1 cellular context compared by ENCODE assay signal in the genomic region with DNA sequence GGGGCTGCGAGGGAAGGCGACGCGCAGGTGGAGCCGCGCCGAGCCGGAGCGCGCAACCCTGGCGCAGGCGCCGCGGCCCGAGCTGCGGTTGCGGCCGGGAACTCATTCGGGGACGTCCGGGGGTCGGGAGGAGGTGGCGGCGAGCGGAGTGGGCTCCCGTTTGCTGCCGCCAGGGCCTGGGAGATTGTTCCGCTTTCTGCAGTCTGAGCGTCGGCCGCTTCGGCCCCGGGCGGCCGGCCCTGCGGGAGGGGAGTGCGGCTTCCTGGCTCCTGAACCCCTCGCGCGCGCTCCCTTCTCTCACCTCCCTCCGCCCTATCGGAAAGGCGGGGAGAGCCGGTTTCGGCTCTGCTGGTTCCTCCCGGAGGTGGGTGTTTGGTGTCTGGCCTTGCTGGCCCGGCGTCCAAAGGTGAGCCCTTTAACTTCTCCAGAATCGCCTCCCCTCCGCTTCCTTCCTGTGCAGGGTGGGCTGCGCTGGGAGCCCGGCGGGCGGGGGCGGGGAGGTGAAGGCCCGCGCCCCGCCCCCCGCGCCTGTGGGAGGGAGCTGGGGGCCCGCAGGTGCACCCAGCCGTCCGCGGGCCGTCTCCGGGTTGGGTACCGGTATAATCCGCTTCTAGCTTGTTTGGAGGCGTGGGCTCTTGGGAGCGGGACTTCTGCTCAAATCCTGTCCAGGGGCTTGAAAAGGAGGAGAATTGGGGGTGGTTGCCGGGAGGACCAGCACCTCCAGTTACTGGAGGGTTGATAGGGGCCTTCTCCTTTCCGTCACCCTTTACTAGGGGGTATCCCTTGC.
A peak's percentile ranks its signal among the peaks of the same experiment; 100 is the strongest.
TF ChIP-seq lines count a peak whose summit lies in the region.

No MANE protein-coding gene starts in this region.

TF ChIP-seq in HepG2, 621 proteins besides CTCF, POLR2A, EP300 and RAD21 (continued from another document and continues in another):
- 0 out of 2 replicates have a peak, but pooled peaks have one; percentile 35 for TF ChIP-seq ERF (CRISPR knock-in tag; IDR thresholded peaks at IDR 0.05)
- TF ChIP-seq, protein P1, sequence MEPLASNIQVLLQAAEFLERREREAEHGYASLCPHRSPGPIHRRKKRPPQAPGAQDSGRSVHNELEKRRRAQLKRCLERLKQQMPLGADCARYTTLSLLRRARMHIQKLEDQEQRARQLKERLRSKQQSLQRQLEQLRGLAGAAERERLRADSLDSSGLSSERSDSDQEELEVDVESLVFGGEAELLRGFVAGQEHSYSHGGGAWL (CRISPR knock-in tag; IDR thresholded peaks at IDR 0.05): peak; percentile 41; the same call in 1 of the 2 replicates
- 0 out of 2 replicates have a peak, but pooled peaks have one; percentile 24 for TF ChIP-seq ZNF629 (CRISPR knock-in tag; conservative IDR thresholded peaks at IDR 0.05)
- peak; percentile 74 for TF ChIP-seq KMT2B (CRISPR knock-in tag; IDR thresholded peaks at IDR 0.05)
- peak; percentile 66 for TF ChIP-seq SAP130 (CRISPR knock-in tag; IDR thresholded peaks at IDR 0.05; ENCODE audit: low read depth)
- TF ChIP-seq NONO (IDR thresholded peaks at IDR 0.05): no peak
- TF ChIP-seq NONO (CRISPR knock-in tag; conservative IDR thresholded peaks at IDR 0.05): peak; percentile 55; the same call in 1 of the 2 replicates
- peak; percentile 84 for TF ChIP-seq TAF15 (IDR thresholded peaks at IDR 0.05; ENCODE audit: low read depth, low read length, poor library complexity, severe bottlenecking)
- TF ChIP-seq ZSCAN29 (CRISPR knock-in tag; conservative IDR thresholded peaks at IDR 0.05): peak; percentile 96
- TF ChIP-seq, protein P2, sequence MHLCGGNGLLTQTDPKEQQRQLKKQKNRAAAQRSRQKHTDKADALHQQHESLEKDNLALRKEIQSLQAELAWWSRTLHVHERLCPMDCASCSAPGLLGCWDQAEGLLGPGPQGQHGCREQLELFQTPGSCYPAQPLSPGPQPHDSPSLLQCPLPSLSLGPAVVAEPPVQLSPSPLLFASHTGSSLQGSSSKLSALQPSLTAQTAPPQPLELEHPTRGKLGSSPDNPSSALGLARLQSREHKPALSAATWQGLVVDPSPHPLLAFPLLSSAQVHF (CRISPR knock-in tag; IDR thresholded peaks at IDR 0.05): 0 out of 2 replicates have a peak, but pooled peaks have one; percentile 31
- TF ChIP-seq, protein P3, sequence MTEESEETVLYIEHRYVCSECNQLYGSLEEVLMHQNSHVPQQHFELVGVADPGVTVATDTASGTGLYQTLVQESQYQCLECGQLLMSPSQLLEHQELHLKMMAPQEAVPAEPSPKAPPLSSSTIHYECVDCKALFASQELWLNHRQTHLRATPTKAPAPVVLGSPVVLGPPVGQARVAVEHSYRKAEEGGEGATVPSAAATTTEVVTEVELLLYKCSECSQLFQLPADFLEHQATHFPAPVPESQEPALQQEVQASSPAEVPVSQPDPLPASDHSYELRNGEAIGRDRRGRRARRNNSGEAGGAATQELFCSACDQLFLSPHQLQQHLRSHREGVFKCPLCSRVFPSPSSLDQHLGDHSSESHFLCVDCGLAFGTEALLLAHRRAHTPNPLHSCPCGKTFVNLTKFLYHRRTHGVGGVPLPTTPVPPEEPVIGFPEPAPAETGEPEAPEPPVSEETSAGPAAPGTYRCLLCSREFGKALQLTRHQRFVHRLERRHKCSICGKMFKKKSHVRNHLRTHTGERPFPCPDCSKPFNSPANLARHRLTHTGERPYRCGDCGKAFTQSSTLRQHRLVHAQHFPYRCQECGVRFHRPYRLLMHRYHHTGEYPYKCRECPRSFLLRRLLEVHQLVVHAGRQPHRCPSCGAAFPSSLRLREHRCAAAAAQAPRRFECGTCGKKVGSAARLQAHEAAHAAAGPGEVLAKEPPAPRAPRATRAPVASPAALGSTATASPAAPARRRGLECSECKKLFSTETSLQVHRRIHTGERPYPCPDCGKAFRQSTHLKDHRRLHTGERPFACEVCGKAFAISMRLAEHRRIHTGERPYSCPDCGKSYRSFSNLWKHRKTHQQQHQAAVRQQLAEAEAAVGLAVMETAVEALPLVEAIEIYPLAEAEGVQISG (CRISPR knock-in tag; IDR thresholded peaks at IDR 0.05): peak; percentile 19; the same call in 1 of the 2 replicates
- TF ChIP-seq ARNT2 (CRISPR knock-in tag; IDR thresholded peaks at IDR 0.05; ENCODE audit: low read depth): peak; percentile 36
- 0 out of 2 replicates have a peak, but pooled peaks have one; percentile 29 for TF ChIP-seq NKX3-1 (CRISPR knock-in tag; IDR thresholded peaks at IDR 0.05)
- peak in 1 of 2 experiments; percentile 73; a peak in 2 of 4 replicates for TF ChIP-seq KLF16 (CRISPR knock-in tag; IDR thresholded peaks at IDR 0.05)
- TF ChIP-seq ZBTB8A (CRISPR knock-in tag; IDR thresholded peaks at IDR 0.05; ENCODE audit: borderline replicate concordance, low read depth): peak; percentile 77; the same call in 1 of the 2 replicates
- TF ChIP-seq GABPA (IDR thresholded peaks at IDR 0.05; ENCODE audit: low read depth, low read length): 0 out of 2 replicates have a peak, but pooled peaks have one; percentile 14
- no peak for TF ChIP-seq GABPA (CRISPR knock-in tag; IDR thresholded peaks at IDR 0.05; ENCODE audit: low read depth)
- TF ChIP-seq, protein P4, sequence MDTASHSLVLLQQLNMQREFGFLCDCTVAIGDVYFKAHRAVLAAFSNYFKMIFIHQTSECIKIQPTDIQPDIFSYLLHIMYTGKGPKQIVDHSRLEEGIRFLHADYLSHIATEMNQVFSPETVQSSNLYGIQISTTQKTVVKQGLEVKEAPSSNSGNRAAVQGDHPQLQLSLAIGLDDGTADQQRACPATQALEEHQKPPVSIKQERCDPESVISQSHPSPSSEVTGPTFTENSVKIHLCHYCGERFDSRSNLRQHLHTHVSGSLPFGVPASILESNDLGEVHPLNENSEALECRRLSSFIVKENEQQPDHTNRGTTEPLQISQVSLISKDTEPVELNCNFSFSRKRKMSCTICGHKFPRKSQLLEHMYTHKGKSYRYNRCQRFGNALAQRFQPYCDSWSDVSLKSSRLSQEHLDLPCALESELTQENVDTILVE (CRISPR knock-in tag; IDR thresholded peaks at IDR 0.05): 0 out of 2 replicates have a peak, but pooled peaks have one; percentile 17
- 0 out of 2 replicates have a peak, but pooled peaks have one; percentile 36 for TF ChIP-seq ZNF343 (CRISPR knock-in tag; IDR thresholded peaks at IDR 0.05)
- no peak for TF ChIP-seq LCORL (IDR thresholded peaks at IDR 0.05)
- peak; percentile 36; the same call in 1 of the 2 replicates for TF ChIP-seq LCORL (CRISPR knock-in tag; IDR thresholded peaks at IDR 0.05)
- TF ChIP-seq, protein P5, sequence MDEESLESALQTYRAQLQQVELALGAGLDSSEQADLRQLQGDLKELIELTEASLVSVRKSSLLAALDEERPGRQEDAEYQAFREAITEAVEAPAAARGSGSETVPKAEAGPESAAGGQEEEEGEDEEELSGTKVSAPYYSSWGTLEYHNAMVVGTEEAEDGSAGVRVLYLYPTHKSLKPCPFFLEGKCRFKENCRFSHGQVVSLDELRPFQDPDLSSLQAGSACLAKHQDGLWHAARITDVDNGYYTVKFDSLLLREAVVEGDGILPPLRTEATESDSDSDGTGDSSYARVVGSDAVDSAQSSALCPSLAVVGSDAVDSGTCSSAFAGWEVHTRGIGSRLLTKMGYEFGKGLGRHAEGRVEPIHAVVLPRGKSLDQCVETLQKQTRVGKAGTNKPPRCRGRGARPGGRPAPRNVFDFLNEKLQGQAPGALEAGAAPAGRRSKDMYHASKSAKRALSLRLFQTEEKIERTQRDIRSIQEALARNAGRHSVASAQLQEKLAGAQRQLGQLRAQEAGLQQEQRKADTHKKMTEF (CRISPR knock-in tag; IDR thresholded peaks at IDR 0.05): peak; percentile 57; the same call in 1 of the 2 replicates
- peak; percentile 70; the same call in 1 of the 2 replicates for TF ChIP-seq ZNF234 (CRISPR knock-in tag; conservative IDR thresholded peaks at IDR 0.05)
- TF ChIP-seq, protein P6, sequence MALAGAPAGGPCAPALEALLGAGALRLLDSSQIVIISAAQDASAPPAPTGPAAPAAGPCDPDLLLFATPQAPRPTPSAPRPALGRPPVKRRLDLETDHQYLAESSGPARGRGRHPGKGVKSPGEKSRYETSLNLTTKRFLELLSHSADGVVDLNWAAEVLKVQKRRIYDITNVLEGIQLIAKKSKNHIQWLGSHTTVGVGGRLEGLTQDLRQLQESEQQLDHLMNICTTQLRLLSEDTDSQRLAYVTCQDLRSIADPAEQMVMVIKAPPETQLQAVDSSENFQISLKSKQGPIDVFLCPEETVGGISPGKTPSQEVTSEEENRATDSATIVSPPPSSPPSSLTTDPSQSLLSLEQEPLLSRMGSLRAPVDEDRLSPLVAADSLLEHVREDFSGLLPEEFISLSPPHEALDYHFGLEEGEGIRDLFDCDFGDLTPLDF (CRISPR knock-in tag; IDR thresholded peaks at IDR 0.05): 0 out of 2 replicates have a peak, but pooled peaks have one; percentile 7
- TF ChIP-seq, protein P7, sequence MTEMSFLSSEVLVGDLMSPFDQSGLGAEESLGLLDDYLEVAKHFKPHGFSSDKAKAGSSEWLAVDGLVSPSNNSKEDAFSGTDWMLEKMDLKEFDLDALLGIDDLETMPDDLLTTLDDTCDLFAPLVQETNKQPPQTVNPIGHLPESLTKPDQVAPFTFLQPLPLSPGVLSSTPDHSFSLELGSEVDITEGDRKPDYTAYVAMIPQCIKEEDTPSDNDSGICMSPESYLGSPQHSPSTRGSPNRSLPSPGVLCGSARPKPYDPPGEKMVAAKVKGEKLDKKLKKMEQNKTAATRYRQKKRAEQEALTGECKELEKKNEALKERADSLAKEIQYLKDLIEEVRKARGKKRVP (CRISPR knock-in tag; IDR thresholded peaks at IDR 0.05): 0 out of 4 replicates have a peak, but pooled peaks of 1 of the 2 experiments have one; percentile 48
- TF ChIP-seq, protein P8, sequence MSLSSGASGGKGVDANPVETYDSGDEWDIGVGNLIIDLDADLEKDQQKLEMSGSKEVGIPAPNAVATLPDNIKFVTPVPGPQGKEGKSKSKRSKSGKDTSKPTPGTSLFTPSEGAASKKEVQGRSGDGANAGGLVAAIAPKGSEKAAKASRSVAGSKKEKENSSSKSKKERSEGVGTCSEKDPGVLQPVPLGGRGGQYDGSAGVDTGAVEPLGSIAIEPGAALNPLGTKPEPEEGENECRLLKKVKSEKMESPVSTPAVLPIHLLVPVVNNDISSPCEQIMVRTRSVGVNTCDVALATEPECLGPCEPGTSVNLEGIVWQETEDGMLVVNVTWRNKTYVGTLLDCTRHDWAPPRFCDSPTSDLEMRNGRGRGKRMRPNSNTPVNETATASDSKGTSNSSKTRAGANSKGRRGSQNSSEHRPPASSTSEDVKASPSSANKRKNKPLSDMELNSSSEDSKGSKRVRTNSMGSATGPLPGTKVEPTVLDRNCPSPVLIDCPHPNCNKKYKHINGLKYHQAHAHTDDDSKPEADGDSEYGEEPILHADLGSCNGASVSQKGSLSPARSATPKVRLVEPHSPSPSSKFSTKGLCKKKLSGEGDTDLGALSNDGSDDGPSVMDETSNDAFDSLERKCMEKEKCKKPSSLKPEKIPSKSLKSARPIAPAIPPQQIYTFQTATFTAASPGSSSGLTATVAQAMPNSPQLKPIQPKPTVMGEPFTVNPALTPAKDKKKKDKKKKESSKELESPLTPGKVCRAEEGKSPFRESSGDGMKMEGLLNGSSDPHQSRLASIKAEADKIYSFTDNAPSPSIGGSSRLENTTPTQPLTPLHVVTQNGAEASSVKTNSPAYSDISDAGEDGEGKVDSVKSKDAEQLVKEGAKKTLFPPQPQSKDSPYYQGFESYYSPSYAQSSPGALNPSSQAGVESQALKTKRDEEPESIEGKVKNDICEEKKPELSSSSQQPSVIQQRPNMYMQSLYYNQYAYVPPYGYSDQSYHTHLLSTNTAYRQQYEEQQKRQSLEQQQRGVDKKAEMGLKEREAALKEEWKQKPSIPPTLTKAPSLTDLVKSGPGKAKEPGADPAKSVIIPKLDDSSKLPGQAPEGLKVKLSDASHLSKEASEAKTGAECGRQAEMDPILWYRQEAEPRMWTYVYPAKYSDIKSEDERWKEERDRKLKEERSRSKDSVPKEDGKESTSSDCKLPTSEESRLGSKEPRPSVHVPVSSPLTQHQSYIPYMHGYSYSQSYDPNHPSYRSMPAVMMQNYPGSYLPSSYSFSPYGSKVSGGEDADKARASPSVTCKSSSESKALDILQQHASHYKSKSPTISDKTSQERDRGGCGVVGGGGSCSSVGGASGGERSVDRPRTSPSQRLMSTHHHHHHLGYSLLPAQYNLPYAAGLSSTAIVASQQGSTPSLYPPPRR (CRISPR knock-in tag; IDR thresholded peaks at IDR 0.05; ENCODE audit: borderline replicate concordance): peak; percentile 43; the same call in 1 of the 2 replicates
- TF ChIP-seq ZNF674 (CRISPR knock-in tag; IDR thresholded peaks at IDR 0.05; ENCODE audit: low read depth): no peak
- TF ChIP-seq, protein P9, sequence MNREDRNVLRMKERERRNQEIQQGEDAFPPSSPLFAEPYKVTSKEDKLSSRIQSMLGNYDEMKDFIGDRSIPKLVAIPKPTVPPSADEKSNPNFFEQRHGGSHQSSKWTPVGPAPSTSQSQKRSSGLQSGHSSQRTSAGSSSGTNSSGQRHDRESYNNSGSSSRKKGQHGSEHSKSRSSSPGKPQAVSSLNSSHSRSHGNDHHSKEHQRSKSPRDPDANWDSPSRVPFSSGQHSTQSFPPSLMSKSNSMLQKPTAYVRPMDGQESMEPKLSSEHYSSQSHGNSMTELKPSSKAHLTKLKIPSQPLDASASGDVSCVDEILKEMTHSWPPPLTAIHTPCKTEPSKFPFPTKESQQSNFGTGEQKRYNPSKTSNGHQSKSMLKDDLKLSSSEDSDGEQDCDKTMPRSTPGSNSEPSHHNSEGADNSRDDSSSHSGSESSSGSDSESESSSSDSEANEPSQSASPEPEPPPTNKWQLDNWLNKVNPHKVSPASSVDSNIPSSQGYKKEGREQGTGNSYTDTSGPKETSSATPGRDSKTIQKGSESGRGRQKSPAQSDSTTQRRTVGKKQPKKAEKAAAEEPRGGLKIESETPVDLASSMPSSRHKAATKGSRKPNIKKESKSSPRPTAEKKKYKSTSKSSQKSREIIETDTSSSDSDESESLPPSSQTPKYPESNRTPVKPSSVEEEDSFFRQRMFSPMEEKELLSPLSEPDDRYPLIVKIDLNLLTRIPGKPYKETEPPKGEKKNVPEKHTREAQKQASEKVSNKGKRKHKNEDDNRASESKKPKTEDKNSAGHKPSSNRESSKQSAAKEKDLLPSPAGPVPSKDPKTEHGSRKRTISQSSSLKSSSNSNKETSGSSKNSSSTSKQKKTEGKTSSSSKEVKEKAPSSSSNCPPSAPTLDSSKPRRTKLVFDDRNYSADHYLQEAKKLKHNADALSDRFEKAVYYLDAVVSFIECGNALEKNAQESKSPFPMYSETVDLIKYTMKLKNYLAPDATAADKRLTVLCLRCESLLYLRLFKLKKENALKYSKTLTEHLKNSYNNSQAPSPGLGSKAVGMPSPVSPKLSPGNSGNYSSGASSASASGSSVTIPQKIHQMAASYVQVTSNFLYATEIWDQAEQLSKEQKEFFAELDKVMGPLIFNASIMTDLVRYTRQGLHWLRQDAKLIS (CRISPR knock-in tag; IDR thresholded peaks at IDR 0.05): 0 out of 2 replicates have a peak, but pooled peaks have one; percentile 7
- TF ChIP-seq, protein P10, sequence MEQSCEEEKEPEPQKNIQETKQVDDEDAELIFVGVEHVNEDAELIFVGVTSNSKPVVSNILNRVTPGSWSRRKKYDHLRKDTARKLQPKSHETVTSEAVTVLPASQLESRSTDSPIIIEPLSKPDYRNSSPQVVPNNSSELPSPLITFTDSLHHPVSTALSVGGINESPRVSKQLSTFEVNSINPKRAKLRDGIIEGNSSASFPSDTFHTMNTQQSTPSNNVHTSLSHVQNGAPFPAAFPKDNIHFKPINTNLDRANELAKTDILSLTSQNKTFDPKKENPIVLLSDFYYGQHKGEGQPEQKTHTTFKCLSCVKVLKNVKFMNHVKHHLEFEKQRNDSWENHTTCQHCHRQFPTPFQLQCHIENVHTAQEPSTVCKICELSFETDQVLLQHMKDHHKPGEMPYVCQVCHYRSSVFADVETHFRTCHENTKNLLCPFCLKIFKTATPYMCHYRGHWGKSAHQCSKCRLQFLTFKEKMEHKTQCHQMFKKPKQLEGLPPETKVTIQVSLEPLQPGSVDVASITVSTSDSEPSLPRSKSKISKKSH (CRISPR knock-in tag; IDR thresholded peaks at IDR 0.05; ENCODE audit: borderline replicate concordance): 0 out of 2 replicates have a peak, but pooled peaks have one; percentile 23
- no peak for TF ChIP-seq ETV6 (CRISPR knock-in tag; conservative IDR thresholded peaks at IDR 0.05)
- TF ChIP-seq ZNF367 (CRISPR knock-in tag; IDR thresholded peaks at IDR 0.05; ENCODE audit: borderline replicate concordance): peak; percentile 70; the same call in 1 of the 2 replicates
- no peak for TF ChIP-seq NPAS2 (CRISPR knock-in tag; IDR thresholded peaks at IDR 0.05; ENCODE audit: borderline replicate concordance)
